Comparison of ENCODE assay signal across 8 cellular contexts in the genomic region with DNA sequence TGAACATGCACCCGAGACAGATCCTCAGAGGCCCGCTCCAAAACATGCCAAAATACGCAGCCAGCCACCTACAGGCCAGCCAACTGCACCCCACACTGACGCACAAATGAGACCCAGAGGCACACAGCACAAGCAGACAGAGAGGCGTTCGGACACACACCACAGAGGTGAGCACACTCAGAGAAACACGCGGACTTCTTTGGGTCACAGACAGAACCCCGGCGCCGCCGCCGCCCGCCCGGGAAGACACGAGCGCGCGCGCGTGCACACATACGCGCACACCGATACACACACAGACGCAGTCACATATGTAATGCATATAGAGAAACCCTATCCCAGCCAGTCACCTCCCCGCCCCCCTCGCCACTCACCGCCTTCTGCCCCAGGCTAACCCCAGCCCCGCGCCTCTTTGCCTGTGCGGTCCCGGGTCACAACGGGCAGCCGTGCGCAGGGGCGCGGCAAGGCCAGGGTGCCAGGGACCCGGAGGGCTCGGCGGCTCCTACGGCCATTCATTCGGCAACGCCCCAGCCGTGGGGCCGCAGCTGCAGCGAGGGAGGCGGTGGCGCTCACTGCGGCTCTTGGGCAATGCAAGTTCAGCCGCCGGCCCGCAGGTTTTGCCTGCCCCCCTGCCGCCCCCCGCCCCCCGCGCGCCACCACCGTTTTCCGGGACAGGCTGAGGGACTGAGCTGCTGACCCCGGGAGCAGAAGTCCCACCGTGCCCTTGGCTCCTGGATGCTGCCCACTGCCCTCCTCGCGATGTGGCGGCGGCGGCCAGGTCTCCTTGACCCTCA. TPM values are rescaled to one million over a fixed set of nuclear protein-coding genes. Genes with fewer than 3 reads are reported as not detected.
DNase-seq lines count a peak whose midpoint lies in the region; ATAC-seq and TF ChIP-seq lines count a peak whose summit lies in the region.

No MANE protein-coding gene starts in this region.

- peaks cover 64% of the 10 kb centered on the region for H3K4me1 ChIP-seq in BLaER1
- no peaks in the 10 kb centered on the region for H3K4me1 ChIP-seq in mucosa of rectum (ENCODE audit: control insufficient read depth in 2 of 2, insufficient read depth in 2 of 2, low read length in 2 of 2)
- H3K4me1 ChIP-seq in testis = no peaks in the 10 kb centered on the region

- H3K4me3 ChIP-seq in BLaER1 = peak overlapping the region; percentile 75
- peak overlapping the region; percentile 69 to 74 for H3K4me3 ChIP-seq in mucosa of rectum (ENCODE audit: low read length in 2 of 2)
- peak overlapping the region; percentile 63 to 87 for H3K4me3 ChIP-seq in testis

- H3K27me3 ChIP-seq in BLaER1 = no peaks in the 10 kb centered on the region
- H3K27me3 ChIP-seq in mucosa of rectum (ENCODE audit: control insufficient read depth in 2 of 2, insufficient read depth in 2 of 2, low read length in 2 of 2) = no peaks in the 10 kb centered on the region
- no peaks in the 10 kb centered on the region for H3K27me3 ChIP-seq in testis

- peak overlapping the region; percentile 81 for H3K9ac ChIP-seq in BLaER1
- H3K9ac ChIP-seq in mucosa of rectum (ENCODE audit: low read depth in 1 of 2, low read length in 2 of 2) = peak overlapping the region; percentile 47 to 65

- no peaks in the 10 kb centered on the region for H3K36me3 ChIP-seq in BLaER1
- H3K36me3 ChIP-seq in mucosa of rectum (ENCODE audit: control insufficient read depth in 2 of 2, insufficient read depth in 2 of 2, low read length in 2 of 2) = no peaks in the 10 kb centered on the region
- no peaks in the 10 kb centered on the region for H3K36me3 ChIP-seq in testis (ENCODE audit: low read depth, missing control alignments)

- CTCF ChIA-PET in activated CD4-positive, alpha-beta memory T cell treated with anti-CD3 and anti-CD28 coated beads for 36 hours (lab: Charles Lee) = interaction anchor here (0.6 to 2.7 kb wide), 6 partner anchors 10 to 61 kb away, joined by 3 to 12 read pairs (median 5); no protein-coding TSS in a partner anchor

- no peak for TF ChIP-seq CTCF in testis (IDR thresholded peaks at IDR 0.05)

- peak; percentile 9 for DNase-seq in NCI-H2171 (lab: John Stamatoyannopoulos, UW)
- peak; percentile 76 for DNase-seq in activated CD4-positive, alpha-beta memory T cell treated with anti-CD3 and anti-CD28 coated beads for 36 hours
- peak; percentile 44 to 51 (median 50) for DNase-seq in effector memory CD8-positive, alpha-beta T cell
- DNase-seq in testis = peak; percentile 27

- no peaks in the 10 kb centered on the region for H3K9me3 Mint-ChIP-seq in activated CD4-positive, alpha-beta memory T cell treated with anti-CD3 and anti-CD28 coated beads for 36 hours
- no peaks in the 10 kb centered on the region for H3K9me3 Mint-ChIP-seq in effector memory CD8-positive, alpha-beta T cell

- H3K4me1 Mint-ChIP-seq in activated CD4-positive, alpha-beta memory T cell treated with anti-CD3 and anti-CD28 coated beads for 36 hours (ENCODE audit: low read depth) = peaks cover 13% of the 10 kb centered on the region
- H3K4me1 Mint-ChIP-seq in effector memory CD8-positive, alpha-beta T cell (ENCODE audit: low read depth in 2 of 2) = peaks cover 15 to 18% of the 10 kb centered on the region in 2 donors

- intact Hi-C loops in activated CD4-positive, alpha-beta memory T cell treated with anti-CD3 and anti-CD28 coated beads for 36 hours (cut with micrococcal nuclease) = loop anchor here (2.0 to 5.0 kb wide), 5 partner anchors 14 to 225 kb away; a partner anchor contains a TSS
- intact Hi-C loops in testis (cut with DNase I; ENCODE audit: low total_unique reads) = no loop called here

- H3K4me2 ChIP-seq in BLaER1 = peak overlapping the region; percentile 78

- H4K20me1 ChIP-seq in BLaER1 = peaks cover 16% of the 10 kb centered on the region; the same call in 1 of the 2 replicates

- peaks cover 5% of the 10 kb centered on the region for H3K36me3 Mint-ChIP-seq in activated CD4-positive, alpha-beta memory T cell treated with anti-CD3 and anti-CD28 coated beads for 36 hours
- H3K36me3 Mint-ChIP-seq in effector memory CD8-positive, alpha-beta T cell (ENCODE audit: insufficient read depth) = peaks cover 9% of the 10 kb centered on the region

- no peaks in the 10 kb centered on the region for H3K27me3 Mint-ChIP-seq in activated CD4-positive, alpha-beta memory T cell treated with anti-CD3 and anti-CD28 coated beads for 36 hours
- no peaks in the 10 kb centered on the region for H3K27me3 Mint-ChIP-seq in effector memory CD8-positive, alpha-beta T cell

- peak overlapping the region; percentile 99 for H3K27ac Mint-ChIP-seq in activated CD4-positive, alpha-beta memory T cell treated with anti-CD3 and anti-CD28 coated beads for 36 hours
- H3K27ac Mint-ChIP-seq in effector memory CD8-positive, alpha-beta T cell = peak overlapping the region; percentile 87 to 94

- H3K9me3 ChIP-seq in BLaER1 = 0 out of 2 replicates have a peak, but pooled peaks cover 3% of the 10 kb centered on the region
- H3K9me3 ChIP-seq in mucosa of rectum (ENCODE audit: control insufficient read depth in 2 of 2, low read length in 2 of 2) = no peaks in the 10 kb centered on the region
- H3K9me3 ChIP-seq in testis = no peaks in the 10 kb centered on the region

- peak overlapping the region; percentile 88 for H3K4me3 Mint-ChIP-seq in activated CD4-positive, alpha-beta memory T cell treated with anti-CD3 and anti-CD28 coated beads for 36 hours
- peak overlapping the region; percentile 94 to 96 for H3K4me3 Mint-ChIP-seq in effector memory CD8-positive, alpha-beta T cell

- WGBS in testis, 2 donors = 0 to 5% methylated on average over 1 to 23 of the region's 66 CpGs

- ATAC-seq in GM19351 (IDR thresholded peaks at IDR 0.05; ENCODE audit: unreplicated experiment) = peak; percentile 33
- ATAC-seq in effector memory CD8-positive, alpha-beta T cell (replicated peaks) = peak; percentile 52
- no peak for ATAC-seq in HG03457 (IDR thresholded peaks at IDR 0.05; ENCODE audit: unreplicated experiment)

- POLR2A ChIA-PET in activated CD4-positive, alpha-beta memory T cell treated with anti-CD3 and anti-CD28 coated beads for 36 hours (lab: Charles Lee) = interaction anchor here (0.5 to 4.3 kb wide), 20 partner anchors 9 to 237 kb away, joined by 3 to 43 read pairs (median 5); a partner anchor contains a TSS

- TF ChIP-seq POLR2A in testis (IDR thresholded peaks at IDR 0.05) = no peak

- H3K27ac ChIP-seq in BLaER1 (peak overlapping the region; percentile 83), mucosa of rectum (ENCODE audit: low read depth in 2 of 2, low read length in 2 of 2) (peak overlapping the region; percentile 68 to 82), testis (peak overlapping the region; percentile 66 to 77)

RNA-seq across cellular contexts. Expression of a gene that starts 0.5 kb away (rescaled TPM):
- total RNA-seq in activated CD4-positive, alpha-beta memory T cell treated with anti-CD3 and anti-CD28 coated beads for 36 hours = 100 to 1,000 TPM; 154 to 156 TPM
- 100 to 1,000 TPM; 187 to 250 TPM for total RNA-seq in testis
- 80.2 TPM for polyA plus RNA-seq in testis (ENCODE audit: insufficient read depth, low read depth, low replicate concordance)

Comparison
In these comparisons a context has a peak if more than half of its experiments do, and no peak if none do; other contexts are left out.
1. DNase-seq: peak in every context shown above with its lines; median percentile 76 in activated CD4-positive, alpha-beta memory T cell treated with anti-CD3 and anti-CD28 coated beads for 36 hours; 50 in effector memory CD8-positive, alpha-beta T cell; 27 in testis; 9 in NCI-H2171.